ENCODE assay signal across 11 cellular contexts in genomic region chr17:39951924-39952664, GRCh38. TPM values are rescaled to one million over a fixed set of nuclear protein-coding genes. Genes with fewer than 3 reads are reported as not detected.
A peak's percentile ranks its signal among the peaks of the same experiment; 100 is the strongest.
DNase-seq lines count a peak whose midpoint lies in the region; ATAC-seq lines count a peak whose summit lies in the region.
"Had no signal": no experiment of that assay in that cellular context is flagged by ENCODE, and none has a peak within 500 bp of the region (broad histone marks: within the 10 kb centered on the region; RNA-seq: fewer than 3 reads in every experiment).

No MANE protein-coding gene starts in this region.

- H3K4me1 Mint-ChIP-seq in activated CD4-positive, alpha-beta memory T cell treated with anti-CD3 and anti-CD28 coated beads, Interleukin-2, amount 10 ng/mL, durations not matched to agents 7 days and 5 days, result peaks cover 14% of the 10 kb centered on the region

- no peaks in the 10 kb centered on the region for H3K36me3 Mint-ChIP-seq in activated CD4-positive, alpha-beta memory T cell treated with anti-CD3 and anti-CD28 coated beads, Interleukin-2, amount 10 ng/mL, durations not matched to agents 7 days and 5 days (ENCODE audit: low read depth)

- POLR2A ChIA-PET in activated CD4-positive, alpha-beta memory T cell treated with anti-CD3 and anti-CD28 coated beads, Interleukin-2, amount 10 ng/mL, durations not matched to agents 7 days and 5 days (lab: Charles Lee), result interaction anchor here (1.3 kb wide), 1 partner anchor 11 kb away, joined by 3 read pairs; no protein-coding TSS in a partner anchor

- no peaks in the 10 kb centered on the region for H3K9me3 ChIP-seq in iPS-18a (ENCODE audit: control insufficient read depth, low read depth, low read length)
- H3K9me3 ChIP-seq in subcutaneous abdominal adipose tissue (ENCODE audit: control insufficient read depth in 5 of 5, low read length in 5 of 5), result no peaks in the 10 kb centered on the region
- H3K9me3 ChIP-seq: pancreas, SJCRH30 had no signal

- peak overlapping the region; percentile 50 for H3K4me3 Mint-ChIP-seq in activated CD4-positive, alpha-beta memory T cell treated with anti-CD3 and anti-CD28 coated beads, Interleukin-2, amount 10 ng/mL, durations not matched to agents 7 days and 5 days

- CTCF ChIA-PET in activated CD4-positive, alpha-beta memory T cell treated with anti-CD3 and anti-CD28 coated beads, Interleukin-2, amount 10 ng/mL, durations not matched to agents 7 days and 5 days (lab: Charles Lee), result no interaction called here

- H3K4me3 ChIP-seq in iPS-18a (ENCODE audit: low read length) (peak overlapping the region; percentile 62), subcutaneous abdominal adipose tissue (ENCODE audit: low read depth in 1 of 5, low read length in 5 of 5) (peak overlapping the region; percentile 55 to 71 (median 65))
- H3K4me3 ChIP-seq: SJCRH30 had no signal

- H3K9me3 Mint-ChIP-seq in activated CD4-positive, alpha-beta memory T cell treated with anti-CD3 and anti-CD28 coated beads, Interleukin-2, amount 10 ng/mL, durations not matched to agents 7 days and 5 days, result no peaks in the 10 kb centered on the region

- H3K27me3 ChIP-seq in iPS-18a (ENCODE audit: control insufficient read depth, insufficient read depth, low read length), result peaks cover 10% of the 10 kb centered on the region
- no peaks in the 10 kb centered on the region for H3K27me3 ChIP-seq in subcutaneous abdominal adipose tissue (ENCODE audit: control insufficient read depth in 5 of 5, insufficient read depth in 4 of 5, low read length in 5 of 5)
- H3K27me3 ChIP-seq: pancreas, SJCRH30 had no signal

- H3K27ac Mint-ChIP-seq in activated CD4-positive, alpha-beta memory T cell treated with anti-CD3 and anti-CD28 coated beads, Interleukin-2, amount 10 ng/mL, durations not matched to agents 7 days and 5 days, result no peak overlapping the region

- peaks cover 11% of the 10 kb centered on the region for H3K27me3 Mint-ChIP-seq in activated CD4-positive, alpha-beta memory T cell treated with anti-CD3 and anti-CD28 coated beads, Interleukin-2, amount 10 ng/mL, durations not matched to agents 7 days and 5 days

- no peaks in the 10 kb centered on the region for H3K36me3 ChIP-seq in iPS-18a (ENCODE audit: control insufficient read depth, low read depth, low read length)
- no peaks in the 10 kb centered on the region for H3K36me3 ChIP-seq in subcutaneous abdominal adipose tissue (ENCODE audit: control insufficient read depth in 5 of 5, insufficient read depth in 5 of 5, low read length in 5 of 5)
- H3K36me3 ChIP-seq: pancreas, SJCRH30 had no signal

- H3K4me1 ChIP-seq in iPS-18a (ENCODE audit: control insufficient read depth, low read depth, low read length) (peaks cover 11% of the 10 kb centered on the region), subcutaneous abdominal adipose tissue (ENCODE audit: control insufficient read depth in 5 of 5, insufficient read depth in 5 of 5, low read length in 5 of 5) (peaks cover 0 to 22% (median 12%) of the 10 kb centered on the region in 5 donors)
- H3K4me1 ChIP-seq: SJCRH30 had no signal

- peak; percentile 45 for DNase-seq in DMS53 (lab: John Stamatoyannopoulos, UW)
- no peak for DNase-seq in DMS53 treated with DMSO at 0.1 percent for 48 hours (lab: John Stamatoyannopoulos, UW; ENCODE audit: unreplicated experiment)
- DNase-seq in activated CD4-positive, alpha-beta memory T cell treated with anti-CD3 and anti-CD28 coated beads, Interleukin-2, amount 10 ng/mL, durations not matched to agents 7 days and 5 days, result no peak
- no peak for DNase-seq in GOT3 (lab: John Stamatoyannopoulos, UW)
- DNase-seq in EL, result no peak

- H3K9ac ChIP-seq in iPS-18a (ENCODE audit: low read length) (no peak overlapping the region), subcutaneous abdominal adipose tissue (ENCODE audit: low read length in 5 of 5) (peak overlapping the region in 4 of 5 donors; percentile 20 to 68 (median 43))

- no peak overlapping the region for H3K27ac ChIP-seq in iPS-18a (ENCODE audit: low read length)
- H3K27ac ChIP-seq in subcutaneous abdominal adipose tissue (ENCODE audit: low read depth, low read length), result no peak overlapping the region
- H3K27ac ChIP-seq: 22Rv1, pancreas, SJCRH30 had no signal

- no peak for ATAC-seq in GM18861 (IDR thresholded peaks at IDR 0.05; ENCODE audit: unreplicated experiment)

RNA-seq across cellular contexts. Expression of gene GSDMA, which starts 10.7 kb away (rescaled TPM):
- total RNA-seq in activated CD4-positive, alpha-beta memory T cell treated with anti-CD3 and anti-CD28 coated beads, Interleukin-2, amount 10 ng/mL, durations not matched to agents 7 days and 5 days, result under 1 TPM; 0.33 to 0.78 TPM
- total RNA-seq: SJCRH30 had no signal

RNA-seq across cellular contexts. Expression of gene LRRC3C, which starts 24.6 kb away (rescaled TPM):
- not detected for total RNA-seq in activated CD4-positive, alpha-beta memory T cell treated with anti-CD3 and anti-CD28 coated beads, Interleukin-2, amount 10 ng/mL, durations not matched to agents 7 days and 5 days
- total RNA-seq: pancreas, SJCRH30 had no signal

RNA-seq across cellular contexts. Expression of gene ORMDL3, which starts 24.7 kb away (rescaled TPM):
- total RNA-seq in activated CD4-positive, alpha-beta memory T cell treated with anti-CD3 and anti-CD28 coated beads, Interleukin-2, amount 10 ng/mL, durations not matched to agents 7 days and 5 days, result 100 to 1,000 TPM; 104 to 111 TPM

RNA-seq across cellular contexts. Expression of gene PSMD3, which starts 28.5 kb away (rescaled TPM):
- total RNA-seq in activated CD4-positive, alpha-beta memory T cell treated with anti-CD3 and anti-CD28 coated beads, Interleukin-2, amount 10 ng/mL, durations not matched to agents 7 days and 5 days, result 10 to 100 TPM; 90.3 to 92.2 TPM

RNA-seq across cellular contexts. Expression of gene GSDMB, which starts 33.7 kb away (rescaled TPM):
- total RNA-seq in activated CD4-positive, alpha-beta memory T cell treated with anti-CD3 and anti-CD28 coated beads, Interleukin-2, amount 10 ng/mL, durations not matched to agents 7 days and 5 days, result 10 to 100 TPM; 41.2 to 41.4 TPM
